Comparison of ENCODE assay signal across 1 cellular context in the genomic region with DNA sequence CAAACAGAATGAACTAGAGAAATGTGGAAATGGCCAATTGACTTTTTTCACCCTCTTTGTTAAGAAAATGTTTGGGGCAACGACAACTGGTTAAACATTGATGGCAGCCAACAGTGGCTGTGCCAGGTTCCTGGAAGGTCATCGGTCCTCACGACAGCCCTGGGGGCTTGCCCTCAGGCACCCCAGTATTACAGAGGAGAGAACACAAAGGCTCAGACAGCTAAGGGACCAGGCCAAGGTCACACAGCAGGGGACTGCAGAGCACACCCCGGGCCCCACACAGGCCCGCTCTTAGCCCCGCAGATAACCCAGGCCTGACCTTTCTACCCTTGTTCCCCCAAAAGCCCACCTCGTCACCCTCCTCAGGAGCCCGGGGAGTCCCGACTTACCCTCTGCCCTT.
TF ChIP-seq lines count a peak whose summit lies in the region.

No MANE protein-coding gene starts in this region.

TF ChIP-seq in liver, 16 proteins besides CTCF, POLR2A, EP300 and RAD21 (continued from another document):
- TF ChIP-seq, protein P1, sequence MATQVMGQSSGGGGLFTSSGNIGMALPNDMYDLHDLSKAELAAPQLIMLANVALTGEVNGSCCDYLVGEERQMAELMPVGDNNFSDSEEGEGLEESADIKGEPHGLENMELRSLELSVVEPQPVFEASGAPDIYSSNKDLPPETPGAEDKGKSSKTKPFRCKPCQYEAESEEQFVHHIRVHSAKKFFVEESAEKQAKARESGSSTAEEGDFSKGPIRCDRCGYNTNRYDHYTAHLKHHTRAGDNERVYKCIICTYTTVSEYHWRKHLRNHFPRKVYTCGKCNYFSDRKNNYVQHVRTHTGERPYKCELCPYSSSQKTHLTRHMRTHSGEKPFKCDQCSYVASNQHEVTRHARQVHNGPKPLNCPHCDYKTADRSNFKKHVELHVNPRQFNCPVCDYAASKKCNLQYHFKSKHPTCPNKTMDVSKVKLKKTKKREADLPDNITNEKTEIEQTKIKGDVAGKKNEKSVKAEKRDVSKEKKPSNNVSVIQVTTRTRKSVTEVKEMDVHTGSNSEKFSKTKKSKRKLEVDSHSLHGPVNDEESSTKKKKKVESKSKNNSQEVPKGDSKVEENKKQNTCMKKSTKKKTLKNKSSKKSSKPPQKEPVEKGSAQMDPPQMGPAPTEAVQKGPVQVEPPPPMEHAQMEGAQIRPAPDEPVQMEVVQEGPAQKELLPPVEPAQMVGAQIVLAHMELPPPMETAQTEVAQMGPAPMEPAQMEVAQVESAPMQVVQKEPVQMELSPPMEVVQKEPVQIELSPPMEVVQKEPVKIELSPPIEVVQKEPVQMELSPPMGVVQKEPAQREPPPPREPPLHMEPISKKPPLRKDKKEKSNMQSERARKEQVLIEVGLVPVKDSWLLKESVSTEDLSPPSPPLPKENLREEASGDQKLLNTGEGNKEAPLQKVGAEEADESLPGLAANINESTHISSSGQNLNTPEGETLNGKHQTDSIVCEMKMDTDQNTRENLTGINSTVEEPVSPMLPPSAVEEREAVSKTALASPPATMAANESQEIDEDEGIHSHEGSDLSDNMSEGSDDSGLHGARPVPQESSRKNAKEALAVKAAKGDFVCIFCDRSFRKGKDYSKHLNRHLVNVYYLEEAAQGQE (IDR thresholded peaks at IDR 0.05), result no peak
- no peak for TF ChIP-seq SP1 (IDR thresholded peaks at IDR 0.05)
